In the genomic region with DNA sequence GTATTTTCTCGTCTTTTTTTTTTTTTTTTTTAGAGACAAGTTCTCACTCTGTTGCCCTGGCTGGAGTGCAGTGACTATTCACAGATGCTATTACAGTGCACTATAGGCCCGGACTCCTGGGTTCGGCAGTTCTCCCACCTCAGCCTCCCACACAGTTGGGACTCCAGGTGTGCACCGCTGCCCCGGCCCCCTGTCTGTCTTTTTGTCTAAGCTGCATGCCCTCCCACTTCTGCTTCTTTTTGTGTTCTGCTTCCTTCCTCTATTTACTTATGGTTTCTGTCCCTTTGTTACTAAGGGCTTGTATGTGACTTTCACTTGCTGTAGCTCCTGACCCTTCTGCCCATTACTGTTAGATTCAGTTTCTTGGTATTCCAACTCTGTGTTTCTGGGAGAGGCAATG, we compare ENCODE assay signal across 8 cellular contexts. TPM values are rescaled to one million over a fixed set of nuclear protein-coding genes. Genes with fewer than 3 reads are reported as not detected.
DNase-seq lines count a peak whose midpoint lies in the region; ATAC-seq lines count a peak whose summit lies in the region.

No MANE protein-coding gene starts in this region.

- no peaks in the 10 kb centered on the region for H3K27me3 Mint-ChIP-seq in T-helper 1 cell treated with Interleukin-12 subunit alpha and Interleukin-12 subunit beta and Interleukin-4 antibody, amounts not matched to agents 30 μg/mL and 1 μg/mL, for 36 hours (ENCODE audit: low read depth)

- peak overlapping the region; percentile 80 for H3K4me3 Mint-ChIP-seq in T-helper 1 cell treated with Interleukin-12 subunit alpha and Interleukin-12 subunit beta and Interleukin-4 antibody, amounts not matched to agents 30 μg/mL and 1 μg/mL, for 36 hours
- peak overlapping the region; percentile 57 for H3K4me3 Mint-ChIP-seq in stimulated activated effector memory CD8-positive, alpha-beta T cell treated with anti-CD3 and anti-CD28 coated beads, Interleukin-12 subunit alpha, Interleukin-12 subunit beta, amount 100 ng/mL, for 72 hours

- ATAC-seq in HG02973 (IDR thresholded peaks at IDR 0.05; ENCODE audit: unreplicated experiment), result peak; percentile 49
- no peak for ATAC-seq in stimulated activated effector memory CD8-positive, alpha-beta T cell treated with anti-CD3 and anti-CD28 coated beads, Interleukin-12 subunit alpha, Interleukin-12 subunit beta, amount 100 ng/mL, for 72 hours

- H3K36me3 Mint-ChIP-seq in T-helper 1 cell treated with Interleukin-12 subunit alpha and Interleukin-12 subunit beta and Interleukin-4 antibody, amounts not matched to agents 30 μg/mL and 1 μg/mL, for 36 hours (ENCODE audit: low read depth), result peaks cover 54% of the 10 kb centered on the region
- peaks cover 86% of the 10 kb centered on the region for H3K36me3 Mint-ChIP-seq in stimulated activated effector memory CD8-positive, alpha-beta T cell treated with anti-CD3 and anti-CD28 coated beads, Interleukin-12 subunit alpha, Interleukin-12 subunit beta, amount 100 ng/mL, for 72 hours

- no peaks in the 10 kb centered on the region for H3K9me3 Mint-ChIP-seq in T-helper 1 cell treated with Interleukin-12 subunit alpha and Interleukin-12 subunit beta and Interleukin-4 antibody, amounts not matched to agents 30 μg/mL and 1 μg/mL, for 36 hours
- no peaks in the 10 kb centered on the region for H3K9me3 Mint-ChIP-seq in stimulated activated effector memory CD8-positive, alpha-beta T cell treated with anti-CD3 and anti-CD28 coated beads, Interleukin-12 subunit alpha, Interleukin-12 subunit beta, amount 100 ng/mL, for 72 hours

- DNase-seq in T-helper 1 cell (no peak), UCSD-AML1 (lab: John Stamatoyannopoulos, UW; ENCODE audit: unreplicated experiment) (peak; percentile 40), islet precursor cell (no peak), ureter (ENCODE audit: low spot score) (no peak), anterior cingulate cortex (lab: John Stamatoyannopoulos, UW) (no peak)
- no peak for DNase-seq in stimulated activated effector memory CD8-positive, alpha-beta T cell treated with anti-CD3 and anti-CD28 coated beads, Interleukin-12 subunit alpha, Interleukin-12 subunit beta, amount 100 ng/mL, for 72 hours (ENCODE audit: low spot score in 2 of 2)

- peak overlapping the region; percentile 89 for H3K27ac Mint-ChIP-seq in T-helper 1 cell treated with Interleukin-12 subunit alpha and Interleukin-12 subunit beta and Interleukin-4 antibody, amounts not matched to agents 30 μg/mL and 1 μg/mL, for 36 hours
- peak overlapping the region; percentile 84 for H3K27ac Mint-ChIP-seq in stimulated activated effector memory CD8-positive, alpha-beta T cell treated with anti-CD3 and anti-CD28 coated beads, Interleukin-12 subunit alpha, Interleukin-12 subunit beta, amount 100 ng/mL, for 72 hours

- peaks cover 76% of the 10 kb centered on the region for H3K4me1 Mint-ChIP-seq in T-helper 1 cell treated with Interleukin-12 subunit alpha and Interleukin-12 subunit beta and Interleukin-4 antibody, amounts not matched to agents 30 μg/mL and 1 μg/mL, for 36 hours (ENCODE audit: low read depth)
- peaks cover 81% of the 10 kb centered on the region for H3K4me1 Mint-ChIP-seq in stimulated activated effector memory CD8-positive, alpha-beta T cell treated with anti-CD3 and anti-CD28 coated beads, Interleukin-12 subunit alpha, Interleukin-12 subunit beta, amount 100 ng/mL, for 72 hours

RNA-seq across cellular contexts. Expression of a gene that starts 20.5 kb away (rescaled TPM):
- total RNA-seq in ureter, result 29.4 TPM

RNA-seq across cellular contexts. Expression of a gene that starts 25.9 kb away (rescaled TPM):
- total RNA-seq in ureter, result 23.4 TPM

RNA-seq across cellular contexts. Expression of a gene that starts 26.0 kb away (rescaled TPM):
- total RNA-seq in ureter, result 64.7 TPM

RNA-seq across cellular contexts. Expression of a gene that starts 39.7 kb away (rescaled TPM):
- total RNA-seq in ureter, result 15.9 TPM

RNA-seq across cellular contexts. Expression of a gene that starts 48.9 kb away (rescaled TPM):
- 127 TPM for total RNA-seq in ureter
